Comparison of ENCODE assay signal across 18 cellular contexts in genomic region chr1:56754713-56755505, GRCh38.
DNase-seq lines count a peak whose midpoint lies in the region.
"Had no signal": no experiment of that assay in that cellular context is flagged by ENCODE, and none has a peak within 500 bp of the region (broad histone marks: within the 10 kb centered on the region; RNA-seq: fewer than 3 reads in every experiment).

No MANE protein-coding gene starts in this region.

- DNase-seq in NCI-H2029 (lab: John Stamatoyannopoulos, UW) = peak; percentile 48
- no peak for DNase-seq in NCI-H2029 treated with DMSO at 0.1 percent for 48 hours (lab: John Stamatoyannopoulos, UW)
- peak; percentile 81 for DNase-seq in DMS53 (lab: John Stamatoyannopoulos, UW)
- peak; percentile 4 for DNase-seq in NCI-H774 (lab: John Stamatoyannopoulos, UW)
- DNase-seq in renal cortical epithelial cell (ENCODE audit: low read depth) = peak; percentile 58
- no peak for DNase-seq in foreskin melanocyte
- DNase-seq in GM19240 (ENCODE audit: insufficient read length, low spot score) = no peak
- no peak for DNase-seq in head of caudate nucleus
- DNase-seq: CD8-positive, alpha-beta T cell; HCEC 1CT; NCI-H1092; NCI-H1436; NCI-H187 treated with DMSO at 0.1 percent for 48 hours; NCI-H446; NCI-H526 treated with DMSO at 0.1 percent for 48 hours; NK-92 treated with Interleukin-12 subunit alpha and Interleukin-12 subunit beta, amount 100 ng/mL, for 24 hours; PC-9; Right ventricle myocardium superior had no signal

- intact Hi-C loops in head of caudate nucleus (cut with DNase I) = no loop called here

Comparison
In these comparisons a context has a peak if more than half of its experiments do, and no peak if none do; other contexts are left out.
1. DNase-seq: peak in NCI-H2029 (single experiment), DMS53 (single experiment), NCI-H774 (single experiment) and renal cortical epithelial cell (single experiment); none in NCI-H2029 treated with DMSO at 0.1 percent for 48 hours (single experiment), foreskin melanocyte (single experiment), GM19240 (single experiment) and head of caudate nucleus (0 of 42).